ENCODE assay signal across 11 cellular contexts in the genomic region with DNA sequence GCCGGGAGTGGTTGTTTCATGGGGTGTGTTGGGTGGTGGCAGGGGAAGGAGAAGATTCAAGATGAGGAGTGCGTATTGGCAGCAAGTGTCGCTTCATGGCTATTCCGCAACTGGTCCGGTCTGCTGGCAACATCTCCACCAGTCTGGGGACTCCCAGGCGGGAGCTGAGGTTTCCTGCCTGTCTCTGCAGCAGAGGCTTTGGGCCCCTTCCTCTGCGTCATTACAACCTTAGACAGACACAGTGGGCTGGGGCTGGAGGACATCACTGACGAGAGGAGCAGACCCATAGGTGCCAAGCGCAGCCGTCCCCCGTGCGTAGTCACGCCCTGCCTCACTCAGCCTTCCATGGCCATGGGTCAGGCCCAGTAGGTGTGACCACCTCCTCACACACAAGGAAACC. TPM values are rescaled to one million over a fixed set of nuclear protein-coding genes. Genes with fewer than 3 reads are reported as not detected.
DNase-seq lines count a peak whose midpoint lies in the region; ATAC-seq and TF ChIP-seq lines count a peak whose summit lies in the region.
"Had no signal": no experiment of that assay in that cellular context is flagged by ENCODE, and none has a peak within 500 bp of the region (broad histone marks: within the 10 kb centered on the region; RNA-seq: fewer than 3 reads in every experiment).

No MANE protein-coding gene starts in this region.

- H3K4me1 ChIP-seq in BLaER1 (peaks cover 100% of the 10 kb centered on the region), ascending aorta (peaks cover 5 to 13% of the 10 kb centered on the region in 2 donors)

- peak overlapping the region; percentile 82 for H3K9ac ChIP-seq in BLaER1

- no peak for TF ChIP-seq CTCF in osteocyte (IDR thresholded peaks at IDR 0.05)
- no peak for TF ChIP-seq CTCF in ascending aorta (IDR thresholded peaks at IDR 0.05)

- H3K4me3 Mint-ChIP-seq in osteocyte (ENCODE audit: unreplicated experiment), result no peak overlapping the region

- H3K27ac Mint-ChIP-seq in osteocyte (ENCODE audit: unreplicated experiment), result no peak overlapping the region

- no peaks in the 10 kb centered on the region for H3K27me3 Mint-ChIP-seq in osteocyte (ENCODE audit: unreplicated experiment)

- ATAC-seq in HG02610 (IDR thresholded peaks at IDR 0.05; ENCODE audit: unreplicated experiment) (peak; percentile 24), GM21619 (IDR thresholded peaks at IDR 0.05; ENCODE audit: unreplicated experiment) (no peak)
- ATAC-seq: left cardiac atrium had no signal

- H3K4me3 ChIP-seq in BLaER1, result peak overlapping the region; percentile 50
- no peak overlapping the region for H3K4me3 ChIP-seq in ascending aorta

- H3K9me3 ChIP-seq in BLaER1, result no peaks in the 10 kb centered on the region
- H3K9me3 ChIP-seq in ascending aorta, result no peaks in the 10 kb centered on the region
- H3K9me3 ChIP-seq: BE2C had no signal

- H3K27me3 ChIP-seq in BLaER1 (no peaks in the 10 kb centered on the region), ascending aorta (no peaks in the 10 kb centered on the region)
- H3K27me3 ChIP-seq: BE2C had no signal

- peaks cover 9% of the 10 kb centered on the region for H4K20me1 ChIP-seq in BLaER1

- peaks cover 66% of the 10 kb centered on the region for H3K36me3 ChIP-seq in BLaER1
- peaks cover 41 to 63% of the 10 kb centered on the region in 2 donors for H3K36me3 ChIP-seq in ascending aorta
- H3K36me3 ChIP-seq: BE2C had no signal

- H3K27ac ChIP-seq in BLaER1 (peak overlapping the region; percentile 96), ascending aorta (peak overlapping the region in 1 of 2 donors; percentile 16)
- H3K27ac ChIP-seq: VCaP had no signal

- intact Hi-C loops in ascending aorta (cut with DNase I), result no loop called here

- H3K9me3 Mint-ChIP-seq in osteocyte (ENCODE audit: unreplicated experiment), result no peaks in the 10 kb centered on the region

- H3K4me1 Mint-ChIP-seq in osteocyte (ENCODE audit: unreplicated experiment), result peaks cover 22% of the 10 kb centered on the region

- peaks cover 21% of the 10 kb centered on the region for H3K36me3 Mint-ChIP-seq in osteocyte (ENCODE audit: unreplicated experiment)

- peak overlapping the region; percentile 90 for H3K4me2 ChIP-seq in BLaER1

- DNase-seq in activated CD8-positive, alpha-beta memory T cell treated with anti-CD3 and anti-CD28 coated beads, Interleukin-2, amount 50 U/mL, for 48 hours, result peak; percentile 68
- DNase-seq in medulla oblongata (ENCODE audit: extremely low spot score), result peak; percentile 63
- DNase-seq in osteocyte (ENCODE audit: extremely low spot score, unreplicated experiment), result no peak
- no peak for DNase-seq in ascending aorta (ENCODE audit: low spot score in 2 of 2)
- DNase-seq in SW 1271 (lab: John Stamatoyannopoulos, UW), result no peak
- DNase-seq: BE2C, left cardiac atrium had no signal

RNA-seq across cellular contexts. Expression of a gene that starts 38.6 kb away (rescaled TPM):
- 17.8 and 20.0 TPM in 2 replicates for total RNA-seq in osteocyte
- total RNA-seq in ascending aorta, result 181 TPM

Comparison
In these comparisons a context has a peak if more than half of its experiments do, and no peak if none do; other contexts are left out.
1. DNase-seq: peak in activated CD8-positive, alpha-beta memory T cell treated with anti-CD3 and anti-CD28 coated beads, Interleukin-2, amount 50 U/mL, for 48 hours (single experiment) and medulla oblongata (single experiment); none in osteocyte (single experiment), ascending aorta (0 of 2) and SW 1271 (0 of 2).